In genomic region chr9:97384406-97385262, GRCh38 we compare ENCODE assay signal across 2 cellular contexts.
TF ChIP-seq lines count a peak whose summit lies in the region.

No MANE protein-coding gene starts in this region.

TF ChIP-seq in HepG2, 621 proteins besides CTCF, POLR2A, EP300 and RAD21 (continues in another document):
- TF ChIP-seq NR2F6 (IDR thresholded peaks at IDR 0.05) (peak; percentile 75), NR2F6 (CRISPR knock-in tag; IDR thresholded peaks at IDR 0.05) (peak; percentile 47; the same call in 1 of the 2 replicates), SOX13 (IDR thresholded peaks at IDR 0.05) (no peak), SOX13 (CRISPR knock-in tag; conservative IDR thresholded peaks at IDR 0.05 in 1 of 2, IDR thresholded peaks at IDR 0.05 in 1 of 2) (peak in 1 of 2 experiments; percentile 22; a peak in 1 of 4 replicates), NCOA2 (CRISPR knock-in tag; IDR thresholded peaks at IDR 0.05) (peak; percentile 36; the same call in 1 of the 2 replicates), ATF4 (CRISPR knock-in tag; IDR thresholded peaks at IDR 0.05) (peak in 1 of 2 experiments; percentile 82; a peak in 2 of 4 replicates), SOX6 (IDR thresholded peaks at IDR 0.05) (no peak), SOX6 (CRISPR knock-in tag; IDR thresholded peaks at IDR 0.05) (peak; percentile 22; the same call in 1 of the 2 replicates), PITX1 (CRISPR knock-in tag; IDR thresholded peaks at IDR 0.05) (peak; percentile 50; the same call in 1 of the 2 replicates), GLI4 (CRISPR knock-in tag; IDR thresholded peaks at IDR 0.05; ENCODE audit: borderline replicate concordance) (no peak), FOXA3 (CRISPR knock-in tag; IDR thresholded peaks at IDR 0.05) (peak; percentile 20; the same call in 1 of the 2 replicates), HNF1A (IDR thresholded peaks at IDR 0.05; ENCODE audit: low read depth) (no peak), HNF1A (CRISPR knock-in tag; IDR thresholded peaks at IDR 0.05; ENCODE audit: borderline replicate concordance) (0 out of 2 replicates have a peak, but pooled peaks have one; percentile 24), GATAD2A (CRISPR knock-in tag; IDR thresholded peaks at IDR 0.05) (peak; percentile 38), HNF4A (CRISPR knock-in tag; IDR thresholded peaks at IDR 0.05) (peak; percentile 65; the same call in 1 of the 2 replicates)
- TF ChIP-seq, protein P1, sequence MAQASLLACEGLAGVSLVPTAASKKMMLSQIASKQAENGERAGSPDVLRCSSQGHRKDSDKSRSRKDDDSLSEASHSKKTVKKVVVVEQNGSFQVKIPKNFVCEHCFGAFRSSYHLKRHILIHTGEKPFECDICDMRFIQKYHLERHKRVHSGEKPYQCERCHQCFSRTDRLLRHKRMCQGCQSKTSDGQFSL (CRISPR knock-in tag; IDR thresholded peaks at IDR 0.05) = no peak
- TF ChIP-seq, protein P2, sequence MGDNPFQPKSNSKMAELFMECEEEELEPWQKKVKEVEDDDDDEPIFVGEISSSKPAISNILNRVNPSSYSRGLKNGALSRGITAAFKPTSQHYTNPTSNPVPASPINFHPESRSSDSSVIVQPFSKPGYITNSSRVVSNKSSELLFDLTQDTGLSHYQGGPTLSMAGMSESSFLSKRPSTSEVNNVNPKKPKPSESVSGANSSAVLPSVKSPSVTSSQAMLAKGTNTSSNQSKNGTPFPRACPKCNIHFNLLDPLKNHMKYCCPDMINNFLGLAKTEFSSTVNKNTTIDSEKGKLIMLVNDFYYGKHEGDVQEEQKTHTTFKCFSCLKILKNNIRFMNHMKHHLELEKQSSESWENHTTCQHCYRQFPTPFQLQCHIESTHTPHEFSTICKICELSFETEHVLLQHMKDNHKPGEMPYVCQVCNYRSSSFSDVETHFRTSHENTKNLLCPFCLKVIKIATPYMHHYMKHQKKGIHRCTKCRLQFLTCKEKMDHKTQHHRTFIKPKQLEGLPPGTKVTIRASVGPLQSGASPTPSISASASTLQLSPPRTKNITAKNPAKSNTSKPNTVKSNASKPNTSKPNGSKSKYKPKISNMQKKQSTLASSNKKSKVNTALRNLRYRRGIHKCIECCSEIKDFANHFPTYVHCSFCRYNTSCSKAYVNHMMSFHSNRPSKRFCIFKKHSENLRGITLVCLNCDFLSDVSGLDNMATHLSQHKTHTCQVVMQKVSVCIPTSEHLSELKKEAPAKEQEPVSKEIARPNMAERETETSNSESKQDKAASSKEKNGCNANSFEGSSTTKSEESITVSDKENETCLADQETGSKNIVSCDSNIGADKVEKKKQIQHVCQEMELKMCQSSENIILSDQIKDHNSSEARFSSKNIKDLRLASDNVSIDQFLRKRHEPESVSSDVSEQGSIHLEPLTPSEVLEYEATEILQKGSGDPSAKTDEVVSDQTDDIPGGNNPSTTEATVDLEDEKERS (CRISPR knock-in tag; IDR thresholded peaks at IDR 0.05) = no peak

TF ChIP-seq in WTC11, 78 proteins besides CTCF, POLR2A, EP300 and RAD21:
- TF ChIP-seq ZNF219 (CRISPR knock-in tag; IDR thresholded peaks at IDR 0.05; ENCODE audit: borderline replicate concordance) = no peak
- peak; percentile 79 for TF ChIP-seq GABPB1 (CRISPR knock-in tag; IDR thresholded peaks at IDR 0.05)
